In genomic region chr6:53898026-53898795, GRCh38 we compare ENCODE assay signal across 26 cellular contexts.
DNase-seq lines count a peak whose midpoint lies in the region; ATAC-seq and TF ChIP-seq lines count a peak whose summit lies in the region.
"Had no signal": no experiment of that assay in that cellular context is flagged by ENCODE, and none has a peak within 500 bp of the region (broad histone marks: within the 10 kb centered on the region; RNA-seq: fewer than 3 reads in every experiment).

No MANE protein-coding gene starts in this region.

- H3K27me3 Mint-ChIP-seq in mesothelial cell of epicardium (ENCODE audit: low read depth) (no peaks in the 10 kb centered on the region), progenitor cell of endocrine pancreas (no peaks in the 10 kb centered on the region)
- H3K27me3 Mint-ChIP-seq: activated naive CD4-positive, alpha-beta T cell treated with anti-CD3 and anti-CD28 coated beads, Interleukin-2, amount 10 ng/mL, durations not matched to agents 7 days and 5 days; naive thymus-derived CD8-positive, alpha-beta T cell; stimulated activated naive B cell treated with anti-CD40 and anti-IgM and Interleukin-4, amounts not matched to agents 10 μg/mL and 1 μg/mL and 100 μg/mL, for 72 hours had no signal

- ATAC-seq in SK-N-SH treated with all-trans-retinoic acid at 6 μM for 48 hours: no peak
- ATAC-seq: HCT116; naive thymus-derived CD8-positive, alpha-beta T cell; stimulated activated naive B cell treated with anti-CD40 and anti-IgM and Interleukin-4, amounts not matched to agents 10 μg/mL and 1 μg/mL and 100 μg/mL, for 72 hours had no signal

- H3K36me3 Mint-ChIP-seq in mesothelial cell of epicardium: peaks cover 22% of the 10 kb centered on the region
- H3K36me3 Mint-ChIP-seq in progenitor cell of endocrine pancreas (ENCODE audit: insufficient read depth): peaks cover 23% of the 10 kb centered on the region
- H3K36me3 Mint-ChIP-seq: activated naive CD4-positive, alpha-beta T cell treated with anti-CD3 and anti-CD28 coated beads, Interleukin-2, amount 10 ng/mL, durations not matched to agents 7 days and 5 days had no signal

- H3K4me3 Mint-ChIP-seq in mesothelial cell of epicardium (no peak overlapping the region), progenitor cell of endocrine pancreas (ENCODE audit: low read depth) (no peak overlapping the region)
- H3K4me3 Mint-ChIP-seq: activated naive CD4-positive, alpha-beta T cell treated with anti-CD3 and anti-CD28 coated beads, Interleukin-2, amount 10 ng/mL, durations not matched to agents 7 days and 5 days; CD14-positive monocyte; naive thymus-derived CD8-positive, alpha-beta T cell; stimulated activated naive B cell treated with anti-CD40 and anti-IgM and Interleukin-4, amounts not matched to agents 10 μg/mL and 1 μg/mL and 100 μg/mL, for 72 hours had no signal

- H3K9me3 Mint-ChIP-seq in mesothelial cell of epicardium (no peaks in the 10 kb centered on the region), progenitor cell of endocrine pancreas (ENCODE audit: low read depth) (no peaks in the 10 kb centered on the region)
- H3K9me3 Mint-ChIP-seq: activated naive CD4-positive, alpha-beta T cell treated with anti-CD3 and anti-CD28 coated beads, Interleukin-2, amount 10 ng/mL, durations not matched to agents 7 days and 5 days; naive thymus-derived CD8-positive, alpha-beta T cell; stimulated activated naive B cell treated with anti-CD40 and anti-IgM and Interleukin-4, amounts not matched to agents 10 μg/mL and 1 μg/mL and 100 μg/mL, for 72 hours had no signal

- peak; percentile 64 for DNase-seq in EH (ENCODE audit: low read depth)
- DNase-seq in M059J (ENCODE audit: low read depth): peak; percentile 89
- DNase-seq in fibroblast of gingiva (ENCODE audit: low read depth): peak; percentile 38
- DNase-seq in mesothelial cell of epicardium (ENCODE audit: low spot score in 2 of 2, unreplicated experiment in 2 of 2): no peak
- no peak for DNase-seq in GF-D8 (lab: John Stamatoyannopoulos, UW)
- DNase-seq in progenitor cell of endocrine pancreas (ENCODE audit: low spot score, unreplicated experiment): no peak
- no peak for DNase-seq in ecto neural progenitor cell (ENCODE audit: low spot score)
- DNase-seq: activated CD4-positive, alpha-beta T cell treated with anti-CD3 and anti-CD28 coated beads for 48 hours; activated naive CD4-positive, alpha-beta T cell treated with anti-CD3 and anti-CD28 coated beads, Interleukin-2, amount 10 ng/mL, durations not matched to agents 7 days and 5 days; activated T-cell treated with anti-CD3 and anti-CD28 coated beads, Interleukin-2, amount 50 U/mL, for 48 hours; amygdala; foreskin melanocyte; left ventricle myocardium inferior; midbrain; naive thymus-derived CD8-positive, alpha-beta T cell; NCI-H1694 treated with DMSO at 0.1 percent for 48 hours; NCI-H69; occipital lobe; retina; SK-N-SH; stimulated activated CD4-positive, alpha-beta T cell treated with anti-CD3 and anti-CD28 coated beads, Interleukin-4, amount 100 ng/mL, for 24 hours; stimulated activated naive B cell treated with anti-CD40 and anti-IgM and Interleukin-4, amounts not matched to agents 10 μg/mL and 1 μg/mL and 100 μg/mL, for 72 hours; thyroid gland had no signal

- no peak for TF ChIP-seq CTCF in mesothelial cell of epicardium (IDR thresholded peaks at IDR 0.05; ENCODE audit: unreplicated experiment)
- no peak for TF ChIP-seq CTCF in progenitor cell of endocrine pancreas (IDR thresholded peaks at IDR 0.05; ENCODE audit: unreplicated experiment)

- peak overlapping the region; percentile 54 for H3K27ac Mint-ChIP-seq in mesothelial cell of epicardium
- no peak overlapping the region for H3K27ac Mint-ChIP-seq in progenitor cell of endocrine pancreas
- H3K27ac Mint-ChIP-seq: activated naive CD4-positive, alpha-beta T cell treated with anti-CD3 and anti-CD28 coated beads, Interleukin-2, amount 10 ng/mL, durations not matched to agents 7 days and 5 days; CD14-positive monocyte; naive thymus-derived CD8-positive, alpha-beta T cell; stimulated activated naive B cell treated with anti-CD40 and anti-IgM and Interleukin-4, amounts not matched to agents 10 μg/mL and 1 μg/mL and 100 μg/mL, for 72 hours had no signal

- H3K4me1 Mint-ChIP-seq in mesothelial cell of epicardium: peaks cover 43% of the 10 kb centered on the region
- peaks cover 15% of the 10 kb centered on the region for H3K4me1 Mint-ChIP-seq in progenitor cell of endocrine pancreas (ENCODE audit: low read depth)

TF ChIP-seq in SK-N-SH treated with all-trans-retinoic acid at 6 μM for 48 hours, 23 proteins besides CTCF, POLR2A, EP300 and RAD21 (continues in another document):
- TF ChIP-seq, protein P1, sequence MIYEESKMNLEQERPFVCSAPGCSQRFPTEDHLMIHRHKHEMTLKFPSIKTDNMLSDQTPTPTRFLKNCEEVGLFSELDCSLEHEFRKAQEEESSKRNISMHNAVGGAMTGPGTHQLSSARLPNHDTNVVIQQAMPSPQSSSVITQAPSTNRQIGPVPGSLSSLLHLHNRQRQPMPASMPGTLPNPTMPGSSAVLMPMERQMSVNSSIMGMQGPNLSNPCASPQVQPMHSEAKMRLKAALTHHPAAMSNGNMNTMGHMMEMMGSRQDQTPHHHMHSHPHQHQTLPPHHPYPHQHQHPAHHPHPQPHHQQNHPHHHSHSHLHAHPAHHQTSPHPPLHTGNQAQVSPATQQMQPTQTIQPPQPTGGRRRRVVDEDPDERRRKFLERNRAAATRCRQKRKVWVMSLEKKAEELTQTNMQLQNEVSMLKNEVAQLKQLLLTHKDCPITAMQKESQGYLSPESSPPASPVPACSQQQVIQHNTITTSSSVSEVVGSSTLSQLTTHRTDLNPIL (CRISPR knock-in tag; IDR thresholded peaks at IDR 0.05; ENCODE audit: low read depth): no peak
- no peak for TF ChIP-seq BACH2 (CRISPR knock-in tag; IDR thresholded peaks at IDR 0.05; ENCODE audit: borderline replicate concordance)
- TF ChIP-seq RARB (CRISPR knock-in tag; IDR thresholded peaks at IDR 0.05): no peak
- TF ChIP-seq ZFP30 (CRISPR knock-in tag; IDR thresholded peaks at IDR 0.05): no peak
- TF ChIP-seq ZC3H10 (CRISPR knock-in tag; IDR thresholded peaks at IDR 0.05): no peak
- TF ChIP-seq ZNF8 (CRISPR knock-in tag; IDR thresholded peaks at IDR 0.05): no peak
- TF ChIP-seq SNAI2 (CRISPR knock-in tag; IDR thresholded peaks at IDR 0.05): no peak
- TF ChIP-seq ZFP3 (CRISPR knock-in tag; IDR thresholded peaks at IDR 0.05): no peak
- no peak for TF ChIP-seq TSHZ2 (CRISPR knock-in tag; IDR thresholded peaks at IDR 0.05)
- TF ChIP-seq, protein P2, sequence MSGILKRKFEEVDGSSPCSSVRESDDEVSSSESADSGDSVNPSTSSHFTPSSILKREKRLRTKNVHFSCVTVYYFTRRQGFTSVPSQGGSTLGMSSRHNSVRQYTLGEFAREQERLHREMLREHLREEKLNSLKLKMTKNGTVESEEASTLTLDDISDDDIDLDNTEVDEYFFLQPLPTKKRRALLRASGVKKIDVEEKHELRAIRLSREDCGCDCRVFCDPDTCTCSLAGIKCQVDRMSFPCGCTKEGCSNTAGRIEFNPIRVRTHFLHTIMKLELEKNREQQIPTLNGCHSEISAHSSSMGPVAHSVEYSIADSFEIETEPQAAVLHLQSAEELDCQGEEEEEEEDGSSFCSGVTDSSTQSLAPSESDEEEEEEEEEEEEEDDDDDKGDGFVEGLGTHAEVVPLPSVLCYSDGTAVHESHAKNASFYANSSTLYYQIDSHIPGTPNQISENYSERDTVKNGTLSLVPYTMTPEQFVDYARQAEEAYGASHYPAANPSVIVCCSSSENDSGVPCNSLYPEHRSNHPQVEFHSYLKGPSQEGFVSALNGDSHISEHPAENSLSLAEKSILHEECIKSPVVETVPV (CRISPR knock-in tag; IDR thresholded peaks at IDR 0.05): no peak
- TF ChIP-seq ZNF565 (CRISPR knock-in tag; conservative IDR thresholded peaks at IDR 0.05; ENCODE audit: low read depth): no peak
- TF ChIP-seq TCF4 (CRISPR knock-in tag; IDR thresholded peaks at IDR 0.05; ENCODE audit: borderline replicate concordance): no peak
- no peak for TF ChIP-seq ARNTL (CRISPR knock-in tag; IDR thresholded peaks at IDR 0.05; ENCODE audit: borderline replicate concordance, low read depth)
- TF ChIP-seq CSDC2 (CRISPR knock-in tag; IDR thresholded peaks at IDR 0.05): no peak
- TF ChIP-seq ZNF70 (CRISPR knock-in tag; IDR thresholded peaks at IDR 0.05): no peak
- TF ChIP-seq OSR1 (CRISPR knock-in tag; IDR thresholded peaks at IDR 0.05): no peak

Comparison
In these comparisons a context has a peak if more than half of its experiments do, and no peak if none do; other contexts are left out.
1. DNase-seq: peak in EH (single experiment), M059J (single experiment) and fibroblast of gingiva (single experiment); none in mesothelial cell of epicardium (0 of 2), GF-D8 (single experiment), progenitor cell of endocrine pancreas (single experiment) and ecto neural progenitor cell (single experiment).